In the genomic region with DNA sequence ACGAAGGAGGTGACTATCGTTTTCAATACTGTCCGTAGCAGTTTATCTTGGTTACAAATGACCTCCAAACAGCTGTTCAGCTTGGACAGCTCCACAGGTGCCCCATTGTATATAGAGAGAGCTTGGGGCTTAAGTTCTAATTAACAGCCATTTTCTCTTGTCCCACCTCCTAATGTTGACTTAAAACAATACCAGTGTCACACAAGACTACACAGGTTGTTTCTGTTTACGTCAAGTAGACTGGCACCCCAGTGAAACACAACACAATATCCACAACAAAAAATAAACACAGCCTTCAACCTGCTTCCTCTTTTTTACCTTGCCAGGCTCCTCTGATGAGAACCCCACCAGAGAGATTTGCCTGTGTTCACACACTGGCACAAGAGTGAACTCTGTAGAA, we compare ENCODE assay signal across 12 cellular contexts. TPM values are rescaled to one million over a fixed set of nuclear protein-coding genes. Genes with fewer than 3 reads are reported as not detected.
DNase-seq lines count a peak whose midpoint lies in the region; ATAC-seq and TF ChIP-seq lines count a peak whose summit lies in the region.
"Had no signal": no experiment of that assay in that cellular context is flagged by ENCODE, and none has a peak within 500 bp of the region (broad histone marks: within the 10 kb centered on the region; RNA-seq: fewer than 3 reads in every experiment).

No MANE protein-coding gene starts in this region.

- no peak for DNase-seq in amygdala (lab: John Stamatoyannopoulos, UW)
- no peak for DNase-seq in mesothelial cell of epicardium (ENCODE audit: low spot score in 2 of 2, unreplicated experiment in 2 of 2)
- no peak for DNase-seq in stimulated activated CD4-positive, alpha-beta T cell treated with anti-CD3 and anti-CD28 coated beads, Interleukin-4, amount 100 ng/mL, for 1 hour
- no peak for DNase-seq in colonic mucosa
- DNase-seq: activated CD4-positive, alpha-beta memory T cell treated with anti-CD3 and anti-CD28 coated beads for 36 hours; amniotic stem cell; MG63; SIG-M5 had no signal

- no peak overlapping the region for H3K27ac ChIP-seq in colonic mucosa

- no peaks in the 10 kb centered on the region for H3K36me3 Mint-ChIP-seq in mesothelial cell of epicardium
- H3K36me3 Mint-ChIP-seq: activated CD4-positive, alpha-beta memory T cell treated with anti-CD3 and anti-CD28 coated beads for 36 hours had no signal

- H3K27me3 ChIP-seq in endocrine pancreas (ENCODE audit: control insufficient read depth, insufficient read depth, low read length) (no peaks in the 10 kb centered on the region), colonic mucosa (no peaks in the 10 kb centered on the region)
- H3K27me3 ChIP-seq: MG63 had no signal

- TF ChIP-seq CTCF in mesothelial cell of epicardium (IDR thresholded peaks at IDR 0.05; ENCODE audit: unreplicated experiment), result no peak
- no peak for TF ChIP-seq CTCF in colonic mucosa (IDR thresholded peaks at IDR 0.05)

- H3K4me3 Mint-ChIP-seq in mesothelial cell of epicardium, result no peak overlapping the region
- H3K4me3 Mint-ChIP-seq: activated CD4-positive, alpha-beta memory T cell treated with anti-CD3 and anti-CD28 coated beads for 36 hours had no signal

- H3K4me1 ChIP-seq in endocrine pancreas (ENCODE audit: control insufficient read depth, insufficient read depth, low read length) (no peaks in the 10 kb centered on the region), colonic mucosa (no peaks in the 10 kb centered on the region)

- H3K27ac Mint-ChIP-seq in mesothelial cell of epicardium, result no peak overlapping the region
- H3K27ac Mint-ChIP-seq: activated CD4-positive, alpha-beta memory T cell treated with anti-CD3 and anti-CD28 coated beads for 36 hours had no signal

- no peaks in the 10 kb centered on the region for H3K36me3 ChIP-seq in endocrine pancreas (ENCODE audit: control insufficient read depth, insufficient read depth, low read length)
- no peaks in the 10 kb centered on the region for H3K36me3 ChIP-seq in colonic mucosa
- H3K36me3 ChIP-seq: MG63 had no signal

- H3K9ac ChIP-seq in endocrine pancreas (ENCODE audit: control insufficient read depth, insufficient read depth, low read length), result no peak overlapping the region
- no peak overlapping the region for H3K9ac ChIP-seq in colonic mucosa (ENCODE audit: low read depth in 2 of 2, low read length in 2 of 2)

- peaks cover 5% of the 10 kb centered on the region for H3K4me1 Mint-ChIP-seq in mesothelial cell of epicardium

- H3K9me3 ChIP-seq in endocrine pancreas (ENCODE audit: control insufficient read depth, low read length) (no peaks in the 10 kb centered on the region), colonic mucosa (no peaks in the 10 kb centered on the region)
- H3K9me3 ChIP-seq: MG63 had no signal

- no peaks in the 10 kb centered on the region for H3K27me3 Mint-ChIP-seq in mesothelial cell of epicardium (ENCODE audit: low read depth)
- H3K27me3 Mint-ChIP-seq: activated CD4-positive, alpha-beta memory T cell treated with anti-CD3 and anti-CD28 coated beads for 36 hours had no signal

- intact Hi-C loops in colonic mucosa (cut with DNase I), result no loop called here

- peak overlapping the region; percentile 53 for H3K4me3 ChIP-seq in endocrine pancreas (ENCODE audit: control insufficient read depth, insufficient read depth, low read length)
- no peak overlapping the region for H3K4me3 ChIP-seq in colonic mucosa
- H3K4me3 ChIP-seq: MG63 had no signal

- no peaks in the 10 kb centered on the region for H3K9me3 Mint-ChIP-seq in mesothelial cell of epicardium
- H3K9me3 Mint-ChIP-seq: activated CD4-positive, alpha-beta memory T cell treated with anti-CD3 and anti-CD28 coated beads for 36 hours had no signal

- peak; percentile 82 for ATAC-seq in GM18867 (IDR thresholded peaks at IDR 0.05; ENCODE audit: unreplicated experiment)
- ATAC-seq in GM21576 (IDR thresholded peaks at IDR 0.05; ENCODE audit: unreplicated experiment), result peak; percentile 82
- ATAC-seq in HG03378 (IDR thresholded peaks at IDR 0.05; ENCODE audit: unreplicated experiment), result peak; percentile 77

RNA-seq across cellular contexts. Expression of a gene that starts 39.8 kb away (rescaled TPM):
- total RNA-seq in mesothelial cell of epicardium (88.7 to 97.9 TPM (median 90.7 TPM) in 3 replicates), colonic mucosa (10 to 100 TPM; 43.8 to 54.8 TPM)
